11 cellular contexts compared by ENCODE assay signal in the genomic region with DNA sequence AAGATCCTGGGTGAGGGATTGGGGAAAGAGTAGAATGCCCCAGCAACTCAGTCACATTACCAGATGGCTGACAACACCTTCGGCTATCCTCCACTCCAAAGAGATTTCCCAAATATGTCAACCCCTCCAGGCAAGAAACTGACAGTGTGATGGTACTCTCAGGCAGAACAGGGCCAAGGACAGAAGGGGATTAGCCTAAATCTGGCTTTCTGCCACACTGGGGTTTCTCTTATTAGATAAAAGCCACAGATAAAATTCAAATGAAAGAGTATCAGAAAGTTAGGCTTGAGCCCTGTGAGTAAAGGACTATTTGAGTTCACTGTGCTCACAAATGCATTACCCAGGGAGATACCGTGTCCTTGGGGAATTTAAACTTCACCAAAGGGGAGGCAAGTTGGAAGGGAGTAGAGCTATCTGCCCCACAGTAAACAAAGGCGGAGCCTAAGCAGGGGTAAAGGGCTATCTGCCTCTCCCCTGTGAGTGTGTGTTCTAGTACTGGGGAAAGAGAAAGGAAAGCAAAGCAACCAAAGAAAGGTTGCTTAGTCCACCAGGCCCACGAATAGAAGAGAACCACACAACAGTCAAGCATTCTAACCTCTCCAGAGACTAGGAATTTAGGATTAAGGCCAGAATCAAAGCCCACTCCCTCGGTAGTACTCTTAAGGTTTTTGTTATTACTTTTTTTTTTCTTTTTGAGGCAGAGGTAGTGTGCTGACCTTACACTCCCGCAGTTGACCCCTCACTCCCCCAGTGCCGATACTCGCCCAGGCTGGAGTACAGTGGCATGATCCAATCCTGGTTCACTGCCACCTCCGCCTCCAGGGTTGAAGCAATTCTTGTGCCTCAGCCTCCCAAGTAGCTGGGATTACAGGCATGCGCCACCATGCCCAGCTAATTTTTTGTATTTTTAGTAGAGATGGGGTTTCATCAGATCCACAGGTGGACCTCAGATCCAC. TPM values are rescaled to one million over a fixed set of nuclear protein-coding genes. Genes with fewer than 3 reads are reported as not detected.
DNase-seq lines count a peak whose midpoint lies in the region; ATAC-seq and TF ChIP-seq lines count a peak whose summit lies in the region.
"Had no signal": no experiment of that assay in that cellular context is flagged by ENCODE, and none has a peak within 500 bp of the region (broad histone marks: within the 10 kb centered on the region; RNA-seq: fewer than 3 reads in every experiment).

No MANE protein-coding gene starts in this region.

- H4K20me1 ChIP-seq in DND-41 (ENCODE audit: insufficient read depth, low read length): peaks cover 77% of the 10 kb centered on the region

- DNase-seq in DND-41 (no peak), OCI-M1 (lab: John Stamatoyannopoulos, UW) (peak; percentile 63), endodermal cell (no peak), osteocyte (ENCODE audit: extremely low spot score, unreplicated experiment) (no peak), HuH-7.5 (ENCODE audit: low spot score) (no peak), EL (no peak)
- DNase-seq in stimulated activated CD4-positive, alpha-beta T cell treated with anti-CD3 and anti-CD28 coated beads, Interleukin-2, amount 100 ng/mL, for 24 hours: no peak
- DNase-seq: SHP77 had no signal

- H3K4me3 Mint-ChIP-seq in endodermal cell: peak overlapping the region; percentile 97
- no peak overlapping the region for H3K4me3 Mint-ChIP-seq in osteocyte (ENCODE audit: unreplicated experiment)

- H3K27ac Mint-ChIP-seq in endodermal cell (peak overlapping the region; percentile 86), osteocyte (ENCODE audit: unreplicated experiment) (peak overlapping the region; percentile 66)

- H3K4me3 ChIP-seq in DND-41 (ENCODE audit: low read depth in 1 of 2, low read length in 2 of 2) (peak overlapping the region in 1 of 2 experiments; percentile 1; a peak in 1 of 4 replicates), endodermal cell (ENCODE audit: low read length) (peak overlapping the region; percentile 97)

- H3K4me1 ChIP-seq in DND-41 (ENCODE audit: insufficient read depth, low read length) (peaks cover 60% of the 10 kb centered on the region), endodermal cell (ENCODE audit: control insufficient read depth, insufficient read depth, low read length) (peaks cover 5% of the 10 kb centered on the region)

- 84 to 92% methylated on average over 6 to 10 of the region's 10 CpGs for WGBS in endodermal cell (ENCODE audit: insufficient coverage in 1 of 2, insufficient read length in 1 of 2), 2 experiments

- H3K9me3 Mint-ChIP-seq in endodermal cell (no peaks in the 10 kb centered on the region), osteocyte (ENCODE audit: unreplicated experiment) (no peaks in the 10 kb centered on the region)

- no peaks in the 10 kb centered on the region for H3K27me3 ChIP-seq in DND-41 (ENCODE audit: insufficient read depth, low read length, poor library complexity)
- no peaks in the 10 kb centered on the region for H3K27me3 ChIP-seq in endodermal cell (ENCODE audit: control insufficient read depth, insufficient read depth, low read length, poor library complexity, severe bottlenecking)

- peaks cover 90% of the 10 kb centered on the region for H3K79me2 ChIP-seq in DND-41 (ENCODE audit: insufficient read depth, low read length)

- TF ChIP-seq CTCF in DND-41 (IDR thresholded peaks at IDR 0.05; ENCODE audit: borderline replicate concordance, extremely low read depth, low read length, poor library complexity, severe bottlenecking) (no peak), endodermal cell (conservative IDR thresholded peaks at IDR 0.05) (no peak), osteocyte (IDR thresholded peaks at IDR 0.05) (no peak)

- H3K4me2 ChIP-seq in DND-41 (ENCODE audit: insufficient read depth, low read length): peak overlapping the region; percentile 92; the same call in 1 of the 2 replicates

- H3K27me3 Mint-ChIP-seq in endodermal cell (ENCODE audit: insufficient read depth): no peaks in the 10 kb centered on the region
- H3K27me3 Mint-ChIP-seq in osteocyte (ENCODE audit: unreplicated experiment): no peaks in the 10 kb centered on the region

- ATAC-seq in DND-41 (ENCODE audit: insufficient read depth, low read depth): no peak
- no peak for ATAC-seq in GM18511 (IDR thresholded peaks at IDR 0.05; ENCODE audit: unreplicated experiment)

- no peak overlapping the region for H2AFZ ChIP-seq in DND-41 (ENCODE audit: low read depth, low read length)
- H2AFZ ChIP-seq: parathyroid adenoma had no signal

- H3K9me3 ChIP-seq in DND-41 (ENCODE audit: insufficient read depth, low read length, severe bottlenecking): no peaks in the 10 kb centered on the region
- H3K9me3 ChIP-seq in endodermal cell (ENCODE audit: control insufficient read depth, low read length): no peaks in the 10 kb centered on the region

- H3K27ac ChIP-seq in DND-41 (ENCODE audit: low read length): no peak overlapping the region
- peak overlapping the region; percentile 19 for H3K27ac ChIP-seq in endodermal cell (ENCODE audit: low read depth, low read length)
- H3K27ac ChIP-seq: parathyroid adenoma had no signal

- H3K36me3 ChIP-seq in DND-41 (ENCODE audit: insufficient read depth, low read length) (peaks cover 67% of the 10 kb centered on the region), endodermal cell (ENCODE audit: control insufficient read depth, insufficient read depth, low read length) (peaks cover 45% of the 10 kb centered on the region)

- H3K9ac ChIP-seq in DND-41 (ENCODE audit: low read depth, low read length) (no peak overlapping the region), endodermal cell (ENCODE audit: extremely low read depth, low read length, poor library complexity, severe bottlenecking) (peak overlapping the region; percentile 56)
- H3K9ac ChIP-seq: parathyroid adenoma had no signal

- H3K4me1 Mint-ChIP-seq in endodermal cell: peaks cover 50% of the 10 kb centered on the region
- H3K4me1 Mint-ChIP-seq in osteocyte (ENCODE audit: unreplicated experiment): peaks cover 61% of the 10 kb centered on the region

- H3K36me3 Mint-ChIP-seq in endodermal cell (ENCODE audit: low read depth) (peaks cover 49% of the 10 kb centered on the region), osteocyte (ENCODE audit: unreplicated experiment) (peaks cover 10% of the 10 kb centered on the region)

RNA-seq across cellular contexts. Expression of a gene that starts 12.8 kb away (rescaled TPM):
- total RNA-seq in endodermal cell: 100 to 1,000 TPM; 597 to 679 TPM
- 357 TPM for polyA plus RNA-seq in endodermal cell (2013, experiment 1 of 2)
- 371 TPM for polyA plus RNA-seq in endodermal cell (2013, experiment 2 of 2)
- total RNA-seq in osteocyte: 194 TPM in 2 replicates

RNA-seq across cellular contexts. Expression of a gene that starts 24.3 kb away (rescaled TPM):
- under 1 TPM; 0.07 to 0.11 TPM for total RNA-seq in endodermal cell
- polyA plus RNA-seq in endodermal cell (2013, experiment 1 of 2): not detected
- polyA plus RNA-seq in endodermal cell (2013, experiment 2 of 2): not detected
- not detected in 2 replicates for total RNA-seq in osteocyte
- total RNA-seq: cerebellum had no signal

RNA-seq across cellular contexts. Expression of a gene that starts 27.0 kb away (rescaled TPM):
- total RNA-seq in endodermal cell (not detected), osteocyte (not detected in 2 replicates)
- not detected for polyA plus RNA-seq in endodermal cell (2013, experiment 1 of 2)
- polyA plus RNA-seq in endodermal cell (2013, experiment 2 of 2): not detected
- total RNA-seq: cerebellum had no signal

RNA-seq across cellular contexts. Expression of a gene that starts 41.6 kb away (rescaled TPM):
- total RNA-seq in endodermal cell: 100 to 1,000 TPM; 198 to 224 TPM
- polyA plus RNA-seq in endodermal cell (2013, experiment 1 of 2): 144 TPM
- 132 TPM for polyA plus RNA-seq in endodermal cell (2013, experiment 2 of 2)
- 224 and 236 TPM in 2 replicates for total RNA-seq in osteocyte
